Comparison of ENCODE assay signal across 9 cellular contexts in genomic region chr5:160468576-160468975, GRCh38. TPM values are rescaled to one million over a fixed set of nuclear protein-coding genes. Genes with fewer than 3 reads are reported as not detected.
DNase-seq lines count a peak whose midpoint lies in the region; ATAC-seq, FAIRE-seq and TF ChIP-seq lines count a peak whose summit lies in the region.
"Had no signal": no experiment of that assay in that cellular context is flagged by ENCODE, and none has a peak within 500 bp of the region (broad histone marks: within the 10 kb centered on the region; RNA-seq: fewer than 3 reads in every experiment).

No MANE protein-coding gene starts in this region.

- no peaks in the 10 kb centered on the region for H3K79me2 ChIP-seq in mammary epithelial cell (ENCODE audit: insufficient read depth, low read length)
- peaks cover 51% of the 10 kb centered on the region for H3K79me2 ChIP-seq in endothelial cell of umbilical vein (ENCODE audit: control insufficient read depth, insufficient read depth, low read length)

- CTCF ChIA-PET in mammary epithelial cell (lab: Charles Lee; ENCODE audit: low non-redundant PET) = no interaction called here
- CTCF ChIA-PET in endothelial cell of umbilical vein (lab: Charles Lee) = interaction anchor here (2.3 to 2.6 kb wide), 2 partner anchors 30 to 41 kb away, joined by 8 to 37 read pairs; no protein-coding TSS in a partner anchor

- in situ Hi-C loops in mammary epithelial cell (cut with MboI; ENCODE audit: low sequenced_read_pairs in 2 of 2) (no loop called here), SK-MEL-5 (cut with HindIII; ENCODE audit: low pct_unique_long_range_greater_than_20kb, low sequenced_read_pairs) (no loop called here)

- DNase-seq in breast epithelium (ENCODE audit: low spot score in 2 of 2) = no peak
- no peak for DNase-seq in mammary epithelial cell
- DNase-seq in SK-MEL-5 (ENCODE audit: low read depth, low spot score) = peak; percentile 64
- no peak for DNase-seq in endothelial cell of umbilical vein (ENCODE audit: low read depth, low spot score)
- no peak for DNase-seq in stimulated activated naive CD8-positive, alpha-beta T cell treated with anti-CD3 and anti-CD28 coated beads, Interleukin-15, amount 100 ng/mL, for 72 hours
- no peak for DNase-seq in sigmoid colon
- DNase-seq: NCI-H82 had no signal

- dilution Hi-C loops in mammary epithelial cell (cut with HindIII; ENCODE audit: low sequenced_read_pairs) (no loop called here), endothelial cell of umbilical vein (cut with MboI; ENCODE audit: extremely low pct_ligation_motif_present, low sequenced_read_pairs) (no loop called here)

- H3K4me1 ChIP-seq in breast epithelium (no peaks in the 10 kb centered on the region), mammary epithelial cell (ENCODE audit: insufficient read depth, low read length) (peaks cover 21% of the 10 kb centered on the region), endothelial cell of umbilical vein (ENCODE audit: control insufficient read depth, extremely low read depth, insufficient read depth, low read length) (peaks cover 58% of the 10 kb centered on the region), sigmoid colon (peaks cover 0 to 34% (median 18%) of the 10 kb centered on the region in 4 donors)

- no peak for ATAC-seq in stimulated activated naive CD8-positive, alpha-beta T cell treated with anti-CD3 and anti-CD28 coated beads, Interleukin-15, amount 100 ng/mL, for 72 hours
- ATAC-seq in HG02884 (IDR thresholded peaks at IDR 0.05; ENCODE audit: unreplicated experiment) (no peak), HG03378 (IDR thresholded peaks at IDR 0.05; ENCODE audit: unreplicated experiment) (no peak)

- FAIRE-seq in endothelial cell of umbilical vein (lab: Jason Lieb, UNC) = no peak

- peak overlapping the region; percentile 100 for H3K4me3 Mint-ChIP-seq in stimulated activated naive CD8-positive, alpha-beta T cell treated with anti-CD3 and anti-CD28 coated beads, Interleukin-15, amount 100 ng/mL, for 72 hours

- H3K27ac Mint-ChIP-seq in stimulated activated naive CD8-positive, alpha-beta T cell treated with anti-CD3 and anti-CD28 coated beads, Interleukin-15, amount 100 ng/mL, for 72 hours = peak overlapping the region; percentile 97 to 99

- H3K4me2 ChIP-seq in mammary epithelial cell (ENCODE audit: insufficient read depth, low read depth, low read length) (no peak overlapping the region), endothelial cell of umbilical vein (ENCODE audit: insufficient read depth, low read length) (peak overlapping the region; percentile 32)

- H2AFZ ChIP-seq in mammary epithelial cell (ENCODE audit: low read depth, low read length) (no peak overlapping the region), endothelial cell of umbilical vein (ENCODE audit: low read depth, low read length) (no peak overlapping the region)

- TF ChIP-seq EP300 in sigmoid colon (IDR thresholded peaks at IDR 0.05) = no peak

- H3K4me3 ChIP-seq in breast epithelium (peak overlapping the region in 2 of 3 donors; percentile 31 to 43), mammary epithelial cell (replicated peaks in 1 of 3; ENCODE audit: insufficient read depth in 1 of 3, low read depth in 2 of 3, low read length in 3 of 3) (no peak overlapping the region), endothelial cell of umbilical vein (replicated peaks in 1 of 3; ENCODE audit: insufficient read depth in 1 of 3, low read depth in 1 of 3, low read length in 3 of 3) (peak overlapping the region; percentile 1 to 51 (median 3)), sigmoid colon (no peak overlapping the region)

- no peaks in the 10 kb centered on the region for H3K27me3 Mint-ChIP-seq in stimulated activated naive CD8-positive, alpha-beta T cell treated with anti-CD3 and anti-CD28 coated beads, Interleukin-15, amount 100 ng/mL, for 72 hours

- intact Hi-C loops in breast epithelium (cut with DNase I; ENCODE audit: low total_unique reads) = no loop called here
- intact Hi-C loops in mammary epithelial cell (cut with micrococcal nuclease) = no loop called here
- intact Hi-C loops in endothelial cell of umbilical vein (cut with micrococcal nuclease) = no loop called here
- intact Hi-C loops in sigmoid colon (cut with DNase I) = no loop called here

- TF ChIP-seq POLR2A in breast epithelium (IDR thresholded peaks at IDR 0.05) (no peak), endothelial cell of umbilical vein (IDR thresholded peaks at IDR 0.05; ENCODE audit: low read depth, low read length) (no peak), sigmoid colon (IDR thresholded peaks at IDR 0.05) (no peak)

- H3K9ac ChIP-seq in mammary epithelial cell (ENCODE audit: insufficient read depth, low read length) (no peak overlapping the region), endothelial cell of umbilical vein (replicated peaks; ENCODE audit: extremely low read depth, insufficient read depth, low read length) (peak overlapping the region; percentile 25)

- H4K20me1 ChIP-seq in mammary epithelial cell (ENCODE audit: insufficient read depth, low read length) (no peaks in the 10 kb centered on the region), endothelial cell of umbilical vein (replicated peaks; ENCODE audit: control insufficient read depth, extremely low read depth, insufficient read depth, low read length) (no peaks in the 10 kb centered on the region)

- POLR2A ChIA-PET in endothelial cell of umbilical vein (lab: Charles Lee) = interaction anchor here (1.2 to 1.3 kb wide), 2 partner anchors 45 to 50 kb away, joined by 4 read pairs; partner anchors contain the start of gene SLU7

- H3K27me3 ChIP-seq in breast epithelium (no peaks in the 10 kb centered on the region), mammary epithelial cell (ENCODE audit: insufficient read depth, low read length) (no peaks in the 10 kb centered on the region), endothelial cell of umbilical vein (ENCODE audit: control insufficient read depth in 2 of 2, insufficient read depth in 2 of 2, low read length in 2 of 2) (no peaks in the 10 kb centered on the region), sigmoid colon (no peaks in the 10 kb centered on the region)

- H3K9me3 Mint-ChIP-seq in stimulated activated naive CD8-positive, alpha-beta T cell treated with anti-CD3 and anti-CD28 coated beads, Interleukin-15, amount 100 ng/mL, for 72 hours = no peaks in the 10 kb centered on the region

- H3K9me3 ChIP-seq in breast epithelium (no peaks in the 10 kb centered on the region), mammary epithelial cell (replicated peaks; ENCODE audit: insufficient read depth, low read length) (no peaks in the 10 kb centered on the region), endothelial cell of umbilical vein (replicated peaks; ENCODE audit: control insufficient read depth, insufficient read depth, low read length) (no peaks in the 10 kb centered on the region), sigmoid colon (no peaks in the 10 kb centered on the region)

- peak overlapping the region in 1 of 2 donors; percentile 12 for H3K27ac ChIP-seq in breast epithelium
- H3K27ac ChIP-seq in mammary epithelial cell (ENCODE audit: insufficient read depth, low read depth, low read length) = no peak overlapping the region
- H3K27ac ChIP-seq in endothelial cell of umbilical vein (ENCODE audit: insufficient read depth, low read depth, low read length) = peak overlapping the region; percentile 67
- peak overlapping the region in 1 of 4 donors; percentile 46 for H3K27ac ChIP-seq in sigmoid colon

- TF ChIP-seq CTCF in breast epithelium (IDR thresholded peaks at IDR 0.05) (no peak), mammary epithelial cell (conservative IDR thresholded peaks at IDR 0.05 in 1 of 2, IDR thresholded peaks at IDR 0.05 in 1 of 2; ENCODE audit: extremely low read depth in 1 of 2, insufficient read depth in 1 of 2, low read depth in 1 of 2, low read length in 2 of 2) (no peak), endothelial cell of umbilical vein (IDR thresholded peaks at IDR 0.05; ENCODE audit: extremely low read depth in 1 of 2, insufficient read depth in 1 of 2, low read depth in 1 of 2, low read length in 2 of 2) (no peak), sigmoid colon (IDR thresholded peaks at IDR 0.05) (no peak)

- BruUV-seq in mammary epithelial cell (replicated peaks; lab: Mats Ljungman, UMichigan) (no TSS peak), endothelial cell of umbilical vein (replicated peaks; lab: Mats Ljungman, UMichigan) (no TSS peak)

- peaks cover 70% of the 10 kb centered on the region for H3K4me1 Mint-ChIP-seq in stimulated activated naive CD8-positive, alpha-beta T cell treated with anti-CD3 and anti-CD28 coated beads, Interleukin-15, amount 100 ng/mL, for 72 hours

- no peaks in the 10 kb centered on the region for H3K36me3 ChIP-seq in breast epithelium
- H3K36me3 ChIP-seq in mammary epithelial cell (ENCODE audit: insufficient read depth, low read length) = no peaks in the 10 kb centered on the region
- H3K36me3 ChIP-seq in endothelial cell of umbilical vein (ENCODE audit: control insufficient read depth in 2 of 2, extremely low read depth in 1 of 2, insufficient read depth in 2 of 2, low read length in 2 of 2) = no peaks in the 10 kb centered on the region
- H3K36me3 ChIP-seq in sigmoid colon = no peaks in the 10 kb centered on the region

- H3K9me1 ChIP-seq in endothelial cell of umbilical vein (replicated peaks; ENCODE audit: control insufficient read depth, extremely low read depth, insufficient read depth, low read length) = no peaks in the 10 kb centered on the region

RNA-seq across cellular contexts. Expression of gene PTTG1, which starts 46.9 kb away (rescaled TPM):
- 10 to 100 TPM; 12.5 to 17.7 (median 13.8) TPM for total RNA-seq in breast epithelium
- 100 to 1,000 TPM in 1 of 2 donors, 10 to 100 TPM in 1; 28.5 to 106 TPM for total RNA-seq in mammary epithelial cell
- polyA plus RNA-seq in mammary epithelial cell = 381 TPM
- 53.7 TPM for polyA minus RNA-seq in mammary epithelial cell
- total RNA-seq in SK-MEL-5 (2014; rRNA removed; shearing (Covaris generic)) = 238 and 294 TPM in 2 replicates
- polyA plus RNA-seq in SK-MEL-5 (2015; cell fraction: cytosol; rRNA removed) = 277 and 486 TPM in 2 replicates
- polyA plus RNA-seq in SK-MEL-5 (2015; cell fraction: nucleus; rRNA removed) = 132 and 221 TPM in 2 replicates
- 139 and 140 TPM in 2 replicates for total RNA-seq in endothelial cell of umbilical vein
- 157 and 173 TPM in 2 replicates for polyA plus RNA-seq in endothelial cell of umbilical vein
- 355 and 421 TPM in 2 replicates for polyA plus RNA-seq in endothelial cell of umbilical vein (2011; cell fraction: cytosol; rRNA removed)
- polyA plus RNA-seq in endothelial cell of umbilical vein (2011; cell fraction: nucleus; rRNA removed) = 182 and 233 TPM in 2 replicates
- polyA plus RNA-seq in endothelial cell of umbilical vein (2012) = 83.1 and 154 TPM in 2 replicates
- 43.8 and 47.2 TPM in 2 replicates for polyA minus RNA-seq in endothelial cell of umbilical vein
- polyA minus RNA-seq in endothelial cell of umbilical vein (2011; cell fraction: cytosol; rRNA and poly(A)+ RNA removed) = 57.7 TPM
- 18.0 and 28.6 TPM in 2 replicates for polyA minus RNA-seq in endothelial cell of umbilical vein (2011; cell fraction: nucleus; rRNA and poly(A)+ RNA removed)
- 10 to 100 TPM in 1 of 4 donors, 1 to 10 TPM in 3; 1.8 to 11.9 (median 4.7) TPM for total RNA-seq in sigmoid colon
- 10 to 100 TPM; 15.0 to 93.8 (median 30.7) TPM for polyA plus RNA-seq in sigmoid colon

RNA-seq across cellular contexts. Expression of gene SLU7, which starts 49.7 kb away (rescaled TPM):
- total RNA-seq in breast epithelium = 10 to 100 TPM; 77.0 to 88.3 (median 86.3) TPM
- 10 to 100 TPM; 38.3 to 38.7 TPM for total RNA-seq in mammary epithelial cell
- 21.4 TPM for polyA plus RNA-seq in mammary epithelial cell
- 34.9 TPM for polyA minus RNA-seq in mammary epithelial cell
- total RNA-seq in SK-MEL-5 (2014; rRNA removed; shearing (Covaris generic)) = 66.9 and 70.7 TPM in 2 replicates
- 59.7 and 70.1 TPM in 2 replicates for polyA plus RNA-seq in SK-MEL-5 (2015; cell fraction: cytosol; rRNA removed)
- polyA plus RNA-seq in SK-MEL-5 (2015; cell fraction: nucleus; rRNA removed) = 32.4 and 33.6 TPM in 2 replicates
- total RNA-seq in endothelial cell of umbilical vein = 42.7 and 48.2 TPM in 2 replicates
- polyA plus RNA-seq in endothelial cell of umbilical vein = 4.5 and 10.2 TPM in 2 replicates
- polyA plus RNA-seq in endothelial cell of umbilical vein (2011; cell fraction: cytosol; rRNA removed) = 20.5 and 21.8 TPM in 2 replicates
- 33.6 and 48.5 TPM in 2 replicates for polyA plus RNA-seq in endothelial cell of umbilical vein (2011; cell fraction: nucleus; rRNA removed)
- polyA plus RNA-seq in endothelial cell of umbilical vein (2012) = 37.9 and 55.8 TPM in 2 replicates
- polyA minus RNA-seq in endothelial cell of umbilical vein = 11.6 and 12.1 TPM in 2 replicates
- 7.9 TPM for polyA minus RNA-seq in endothelial cell of umbilical vein (2011; cell fraction: cytosol; rRNA and poly(A)+ RNA removed)
- polyA minus RNA-seq in endothelial cell of umbilical vein (2011; cell fraction: nucleus; rRNA and poly(A)+ RNA removed) = 19.0 and 22.5 TPM in 2 replicates
- 10 to 100 TPM; 22.4 to 80.3 (median 65.6) TPM for total RNA-seq in sigmoid colon
- polyA plus RNA-seq in sigmoid colon = 10 to 100 TPM; 27.8 to 44.4 (median 37.9) TPM

Comparison
In these comparisons a context has a peak if more than half of its experiments do, and no peak if none do; other contexts are left out.
1. H3K4me3 ChIP-seq: peak in breast epithelium (2 of 3) and endothelial cell of umbilical vein (3 of 3); none in mammary epithelial cell (0 of 3) and sigmoid colon (0 of 4).